ENCODE assay signal across 8 cellular contexts in the genomic region with DNA sequence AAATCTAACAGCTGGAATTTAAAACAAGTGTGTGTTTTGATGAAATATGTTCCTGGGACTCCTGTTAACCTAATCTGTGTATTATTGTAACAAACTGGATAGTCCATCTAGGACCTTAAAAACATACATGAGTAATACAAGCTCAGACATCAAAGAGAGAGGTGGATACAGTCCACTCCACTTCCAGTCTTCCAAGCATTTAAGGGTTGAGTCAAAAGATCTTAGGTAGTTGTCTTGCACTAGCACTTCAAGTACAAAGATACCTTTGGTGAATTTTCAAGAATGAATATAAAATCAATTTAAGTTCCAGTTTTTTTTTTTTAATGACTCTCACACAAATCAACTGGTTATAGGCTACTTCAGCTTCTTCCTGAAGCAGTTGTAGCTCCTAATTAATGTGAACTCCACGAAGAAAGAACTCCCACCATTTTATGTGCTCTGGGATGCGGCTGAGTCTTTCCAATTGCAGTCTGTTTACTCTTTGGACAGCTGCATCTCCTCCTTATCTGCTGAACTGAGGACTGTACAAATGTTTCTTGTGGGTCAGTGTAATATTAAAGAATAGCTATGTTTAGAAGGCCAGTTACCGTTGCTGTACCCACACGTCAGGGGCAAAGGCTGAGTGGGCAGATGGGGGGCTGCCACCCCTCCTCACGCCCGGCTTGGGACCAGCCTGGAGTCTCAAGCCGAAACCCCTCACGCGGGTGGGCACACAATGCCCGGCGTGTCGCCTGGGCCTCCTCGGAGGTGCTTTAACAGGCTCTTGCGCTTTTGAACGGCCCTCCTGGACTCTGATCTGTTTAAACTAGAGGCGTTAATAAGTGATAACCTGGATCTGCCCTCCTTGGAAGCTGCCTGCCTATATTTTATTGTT. TPM values are rescaled to one million over a fixed set of nuclear protein-coding genes. Genes with fewer than 3 reads are reported as not detected.
DNase-seq lines count a peak whose midpoint lies in the region; TF ChIP-seq lines count a peak whose summit lies in the region.

No MANE protein-coding gene starts in this region.

- H3K4me1 ChIP-seq in BE2C (no peaks in the 10 kb centered on the region), iPS DF 6.9 (ENCODE audit: control insufficient read depth, insufficient read depth, low read length) (no peaks in the 10 kb centered on the region), tibial artery (peaks cover 0 to 43% (median 41%) of the 10 kb centered on the region in 4 donors)

- TF ChIP-seq CTCF in BE2C (IDR thresholded peaks at IDR 0.05; ENCODE audit: low read depth, low read length) = no peak
- TF ChIP-seq CTCF in HFF-Myc (IDR thresholded peaks at IDR 0.05; ENCODE audit: low read depth, low read length, missing control alignments) = no peak
- no peak for TF ChIP-seq CTCF in tibial artery (IDR thresholded peaks at IDR 0.05)

- H3K27ac ChIP-seq in iPS DF 6.9 (ENCODE audit: low read length) = no peak overlapping the region
- H3K27ac ChIP-seq in tibial artery = no peak overlapping the region

- peak; percentile 39 for DNase-seq in BE2C
- no peak for DNase-seq in HFF-Myc (ENCODE audit: extremely low read depth, low read depth)
- DNase-seq in SHP77 treated with DMSO at 0.1 percent for 48 hours (lab: John Stamatoyannopoulos, UW) = peak; percentile 72
- no peak for DNase-seq in iPS DF 6.9 (ENCODE audit: low read depth, low spot score)
- DNase-seq in hypothalamus (lab: John Stamatoyannopoulos, UW) = no peak
- no peak for DNase-seq in COLO829 (ENCODE audit: low spot score)
- no peak for DNase-seq in iPS-NIHi7 (ENCODE audit: extremely low spot score)
- DNase-seq in tibial artery = no peak

- H3K9me3 ChIP-seq in BE2C (no peaks in the 10 kb centered on the region), iPS DF 6.9 (ENCODE audit: control insufficient read depth, insufficient read depth, low read length) (no peaks in the 10 kb centered on the region), tibial artery (no peaks in the 10 kb centered on the region)

- WGBS in iPS DF 6.9 (ENCODE audit: insufficient coverage, insufficient read length) = no CpG with 5 or more reads among the region's 16 CpGs

- H3K36me3 ChIP-seq in BE2C (peaks cover 6% of the 10 kb centered on the region; the same call in 1 of the 2 replicates), iPS DF 6.9 (ENCODE audit: control insufficient read depth, insufficient read depth, low read length) (no peaks in the 10 kb centered on the region), tibial artery (no peaks in the 10 kb centered on the region)

- H3K4me3 ChIP-seq in BE2C (ENCODE audit: low read depth, low read length) (peak overlapping the region; percentile 97), HFF-Myc (replicated peaks; ENCODE audit: low read depth, low read length) (peak overlapping the region; percentile 60), iPS DF 6.9 (ENCODE audit: low read length) (peak overlapping the region; percentile 82; the same call in 1 of the 2 replicates), tibial artery (no peak overlapping the region)

- intact Hi-C loops in tibial artery (cut with DNase I; ENCODE audit: low total_unique reads) = no loop called here

- H3K27me3 ChIP-seq in BE2C (no peaks in the 10 kb centered on the region), iPS DF 6.9 (ENCODE audit: control insufficient read depth, insufficient read depth, low read length) (no peaks in the 10 kb centered on the region), tibial artery (peaks cover 24 to 100% of the 10 kb centered on the region in 2 donors)

RNA-seq across cellular contexts. Expression of gene IGF2BP3, which starts 2.9 kb away (rescaled TPM):
- polyA plus RNA-seq in BE2C (2012; ENCODE audit: insufficient read depth, insufficient read length, low read depth) = 15.8 TPM

RNA-seq across cellular contexts. Expression of gene TRA2A, which starts 58.6 kb away (rescaled TPM):
- polyA plus RNA-seq in BE2C (2012; ENCODE audit: insufficient read depth, insufficient read length, low read depth) = 65.7 TPM

Comparison
In these comparisons a context has a peak if more than half of its experiments do, and no peak if none do; other contexts are left out.
1. DNase-seq: peak in BE2C (single experiment) and SHP77 treated with DMSO at 0.1 percent for 48 hours (single experiment); none in HFF-Myc (single experiment), iPS DF 6.9 (single experiment), hypothalamus (0 of 51), COLO829 (single experiment), iPS-NIHi7 (single experiment) and tibial artery (0 of 2).
2. H3K4me3 ChIP-seq: peak in BE2C (single experiment), HFF-Myc (single experiment) and iPS DF 6.9 (single experiment); none in tibial artery (0 of 2).